In genomic region chr4:161403781-161404180, GRCh38 we compare ENCODE assay signal across 18 cellular contexts.
A peak's percentile ranks its signal among the peaks of the same experiment; 100 is the strongest.
DNase-seq lines count a peak whose midpoint lies in the region; ATAC-seq, FAIRE-seq and TF ChIP-seq lines count a peak whose summit lies in the region.
"Had no signal": no experiment of that assay in that cellular context is flagged by ENCODE, and none has a peak within 500 bp of the region (broad histone marks: within the 10 kb centered on the region; RNA-seq: fewer than 3 reads in every experiment).

No MANE protein-coding gene starts in this region.

- H3K36me3 ChIP-seq in GM23338 (ENCODE audit: insufficient read depth) (no peaks in the 10 kb centered on the region), H1 (ENCODE audit: control insufficient read depth in 2 of 4, insufficient read depth in 4 of 4, low read length in 3 of 4) (no peaks in the 10 kb centered on the region), uterus (no peaks in the 10 kb centered on the region)
- H3K36me3 ChIP-seq: BLaER1 treated with 17β-estradiol and CSF1 and Interleukin-3, amounts not matched to agents 10 nM and 100 nM had no signal

- 0 out of 2 replicates have a peak, but pooled peaks cover 3% of the 10 kb centered on the region for H3K9me2 ChIP-seq in GM23338 (ENCODE audit: insufficient read depth)

- no peak overlapping the region for H2BK15ac ChIP-seq in H1 (ENCODE audit: low read length)

- H3K27ac ChIP-seq in GM23338 (ENCODE audit: low read depth) (peak overlapping the region; percentile 20; the same call in 1 of the 2 replicates), H1 (ENCODE audit: low read depth, low read length) (no peak overlapping the region), uterus (no peak overlapping the region)
- H3K27ac ChIP-seq: BLaER1 treated with 17β-estradiol and CSF1 and Interleukin-3, amounts not matched to agents 10 nM and 100 nM had no signal

- H2BK12ac ChIP-seq in H1 (ENCODE audit: low read depth, low read length), result no peak overlapping the region

- TF ChIP-seq CTCF in GM23338 (conservative IDR thresholded peaks at IDR 0.05; ENCODE audit: low read depth in 2 of 2), result no peak
- TF ChIP-seq CTCF in WTC11 (IDR thresholded peaks at IDR 0.05), result no peak
- no peak for TF ChIP-seq CTCF in H1 (IDR thresholded peaks at IDR 0.05; ENCODE audit: control extremely low read depth in 1 of 3, insufficient read depth in 1 of 3, low read depth in 1 of 3, low read length in 3 of 3)
- TF ChIP-seq CTCF in uterus (IDR thresholded peaks at IDR 0.05), result no peak

- CTCF ChIA-PET in WTC11 (lab: Charles Lee), result no interaction called here
- CTCF ChIA-PET in H1 (lab: Charles Lee; ENCODE audit: partially characterized antibody), result interaction anchor here (1.0 kb wide), 1 partner anchor 10 kb away, joined by 3 read pairs; no protein-coding TSS in a partner anchor

- no peak overlapping the region for H3K4ac ChIP-seq in H1 (replicated peaks; ENCODE audit: insufficient read length, low read depth, low read length)

- H4K8ac ChIP-seq in H1 (ENCODE audit: extremely low read depth, insufficient read depth, low read length), result no peak overlapping the region

- H3K27me3 Mint-ChIP-seq in GM23338 (ENCODE audit: insufficient read depth, low read depth, poor library complexity), result no peaks in the 10 kb centered on the region
- no peaks in the 10 kb centered on the region for H3K27me3 Mint-ChIP-seq in WTC11 (ENCODE audit: low read depth)
- H3K27me3 Mint-ChIP-seq: B cell, IgD-negative memory B cell had no signal

- H3K14ac ChIP-seq in H1 (ENCODE audit: insufficient read length), result no peak overlapping the region

- WGBS in H1 (ENCODE audit: extremely low coverage in 1 of 2, insufficient coverage in 1 of 2, insufficient read length in 1 of 2, insufficient replicate concordance in 2 of 2, low coverage in 1 of 2, low lambda C conversion rate in 2 of 2, missing lambda C conversion rate in 1 of 2), 2 experiments, result 92% methylated on average over 3 of the region's 3 CpGs; no CpG with 5 or more reads in 1 of the 2 experiments

- ATAC-seq in GM23338 (no peak), WTC11 (no peak), GM18858 (IDR thresholded peaks at IDR 0.05; ENCODE audit: unreplicated experiment) (no peak), HG02840 (IDR thresholded peaks at IDR 0.05; ENCODE audit: low FRiP score, unreplicated experiment) (no peak)
- ATAC-seq: CD8-positive, alpha-beta T cell; HepG2 had no signal

- H4K20me1 ChIP-seq in GM23338 (replicated peaks; ENCODE audit: insufficient read depth) (no peaks in the 10 kb centered on the region), H1 (replicated peaks in 1 of 2; ENCODE audit: control insufficient read depth in 1 of 2, insufficient read depth in 2 of 2, low read length in 2 of 2) (no peaks in the 10 kb centered on the region)
- H4K20me1 ChIP-seq: BLaER1 treated with 17β-estradiol and CSF1 and Interleukin-3, amounts not matched to agents 10 nM and 100 nM had no signal

- H3K4me1 Mint-ChIP-seq in GM23338, result peaks cover 7% of the 10 kb centered on the region; the same call in 2 of the 3 replicates
- H3K4me1 Mint-ChIP-seq in WTC11, result peaks cover 20% of the 10 kb centered on the region
- H3K4me1 Mint-ChIP-seq: B cell, IgD-negative memory B cell had no signal

- H3K56ac ChIP-seq in H1 (replicated peaks; ENCODE audit: insufficient read length, low read depth, low read length), result no peak overlapping the region

- no peak overlapping the region for H3K9ac ChIP-seq in H1 (replicated peaks in 1 of 4; ENCODE audit: extremely low read depth in 1 of 4, low read depth in 3 of 4, low read length in 3 of 4)
- H3K9ac ChIP-seq: BLaER1 treated with 17β-estradiol and CSF1 and Interleukin-3, amounts not matched to agents 10 nM and 100 nM had no signal

- TF ChIP-seq EP300 in H1 (IDR thresholded peaks at IDR 0.05; ENCODE audit: borderline replicate concordance in 1 of 2, low read depth in 2 of 2, low read length in 2 of 2), result no peak

- H2AFZ ChIP-seq in GM23338 (peak overlapping the region; percentile 34; the same call in 1 of the 2 replicates), H1 (ENCODE audit: low read length) (peak overlapping the region; percentile 31; the same call in 1 of the 2 replicates)

- H3K79me2 ChIP-seq in GM23338 (replicated peaks; ENCODE audit: insufficient read depth), result no peaks in the 10 kb centered on the region
- no peaks in the 10 kb centered on the region for H3K79me2 ChIP-seq in H1 (ENCODE audit: control insufficient read depth in 1 of 2, insufficient read depth in 2 of 2, low read length in 2 of 2)

- H4K91ac ChIP-seq in H1 (replicated peaks; ENCODE audit: insufficient read length, low read length), result no peak overlapping the region

- H2BK5ac ChIP-seq in H1 (ENCODE audit: low read depth, low read length), result no peak overlapping the region

- POLR2A ChIA-PET in WTC11 (lab: Charles Lee), result no interaction called here
- POLR2A ChIA-PET in H1 (lab: Charles Lee; ENCODE audit: partially characterized antibody), result no interaction called here

- H3K4me2 ChIP-seq in GM23338 (0 out of 2 replicates have a peak overlapping the region, but pooled peaks have one; percentile 28), H1 (ENCODE audit: insufficient read depth in 1 of 2, low read depth in 2 of 2, low read length in 2 of 2) (no peak overlapping the region)
- H3K4me2 ChIP-seq: BLaER1 treated with 17β-estradiol and CSF1 and Interleukin-3, amounts not matched to agents 10 nM and 100 nM had no signal

- H2AK5ac ChIP-seq in H1 (ENCODE audit: low read depth, low read length), result no peak overlapping the region

- no peaks in the 10 kb centered on the region for H3F3A ChIP-seq in GM23338 (replicated peaks; ENCODE audit: low read depth)

- no peaks in the 10 kb centered on the region for H3K23me2 ChIP-seq in H1 (ENCODE audit: low read depth, low read length)

- no peak overlapping the region for H3K4me3 ChIP-seq in GM23338
- no peak overlapping the region for H3K4me3 ChIP-seq in H1 (ENCODE audit: extremely low read depth in 1 of 4, insufficient read depth in 2 of 4, low read depth in 3 of 4, low read length in 4 of 4)
- H3K4me3 ChIP-seq in uterus, result no peak overlapping the region
- H3K4me3 ChIP-seq: BLaER1 treated with 17β-estradiol and CSF1 and Interleukin-3, amounts not matched to agents 10 nM and 100 nM had no signal

- H4K5ac ChIP-seq in H1 (ENCODE audit: insufficient read length, low read depth, low read length), result no peak overlapping the region

- H3K9me3 Mint-ChIP-seq in GM23338 (peaks cover 4% of the 10 kb centered on the region; the same call in 2 of the 3 replicates), WTC11 (peaks cover 37% of the 10 kb centered on the region)

- TF ChIP-seq RAD21 in H1 (IDR thresholded peaks at IDR 0.05 in 1 of 2, conservative IDR thresholded peaks at IDR 0.05 in 1 of 2; ENCODE audit: low read depth in 2 of 2, low read length in 2 of 2), result no peak

- H3K9me3 ChIP-seq in H1 (ENCODE audit: insufficient read depth in 2 of 2, low read depth in 1 of 2, low read length in 1 of 2), result no peaks in the 10 kb centered on the region
- H3K9me3 ChIP-seq in uterus, result no peaks in the 10 kb centered on the region
- H3K9me3 ChIP-seq: BLaER1 treated with 17β-estradiol and CSF1 and Interleukin-3, amounts not matched to agents 10 nM and 100 nM had no signal

- DNase-seq in GM23338 (ENCODE audit: low spot score) (no peak), WTC11 (ENCODE audit: low spot score) (no peak), H1 (ENCODE audit: low read depth in 1 of 2, low spot score in 2 of 2) (no peak), renal cortical epithelial cell (ENCODE audit: low read depth) (peak; percentile 2), uterus (no peak)
- DNase-seq: 8988T; Calu3; CD8-positive, alpha-beta T cell; DMS79 treated with DMSO at 0.1 percent for 48 hours; GF-D8 had no signal

- no peak overlapping the region for H2BK20ac ChIP-seq in H1 (ENCODE audit: low read length)

- H3K23ac ChIP-seq in H1 (ENCODE audit: insufficient read length), result no peak overlapping the region

- H3K27me3 ChIP-seq in GM23338 (ENCODE audit: insufficient read depth), result no peaks in the 10 kb centered on the region
- H3K27me3 ChIP-seq in H1 (replicated peaks in 1 of 4; ENCODE audit: control insufficient read depth in 3 of 4, extremely low read depth in 1 of 4, insufficient read depth in 3 of 4, low read length in 3 of 4), result no peaks in the 10 kb centered on the region
- no peaks in the 10 kb centered on the region for H3K27me3 ChIP-seq in uterus
- H3K27me3 ChIP-seq: BLaER1 treated with 17β-estradiol and CSF1 and Interleukin-3, amounts not matched to agents 10 nM and 100 nM had no signal

- no peak overlapping the region for H3K27ac Mint-ChIP-seq in GM23338
- H3K27ac Mint-ChIP-seq in WTC11, result peak overlapping the region; percentile 85
- H3K27ac Mint-ChIP-seq: B cell; CD8-positive, alpha-beta T cell; IgD-negative memory B cell had no signal

- no peak overlapping the region for H2BK120ac ChIP-seq in H1 (replicated peaks; ENCODE audit: low read depth, low read length)

- no peaks in the 10 kb centered on the region for H3K79me1 ChIP-seq in H1 (ENCODE audit: low read depth, low read length)

- FAIRE-seq in H1 (lab: Jason Lieb, UNC), result no peak
- FAIRE-seq: GM19239, H54, HepG2 had no signal

- intact Hi-C loops in uterus (cut with DNase I; ENCODE audit: low total_unique reads), result no loop called here

- no peaks in the 10 kb centered on the region for H3K36me3 Mint-ChIP-seq in GM23338 (ENCODE audit: low read depth)
- H3K36me3 Mint-ChIP-seq in WTC11, result peaks cover 14% of the 10 kb centered on the region; the same call in 1 of the 2 replicates
- H3K36me3 Mint-ChIP-seq: CD8-positive, alpha-beta T cell; IgD-negative memory B cell had no signal

- H3K4me3 Mint-ChIP-seq in GM23338, result no peak overlapping the region
- no peak overlapping the region for H3K4me3 Mint-ChIP-seq in WTC11
- H3K4me3 Mint-ChIP-seq: B cell; CD8-positive, alpha-beta T cell; IgD-negative memory B cell had no signal

- H3K18ac ChIP-seq in H1 (ENCODE audit: extremely low read depth, low read length), result no peak overlapping the region

- 0 out of 2 replicates have a peak, but pooled peaks cover 8% of the 10 kb centered on the region for H3K4me1 ChIP-seq in GM23338 (ENCODE audit: insufficient read depth)
- peaks cover 0 to 5% (median 0%) of the 10 kb centered on the region in 4 experiments; a peak in 1 of 7 replicates for H3K4me1 ChIP-seq in H1 (replicated peaks in 1 of 4; ENCODE audit: control insufficient read depth in 3 of 4, insufficient read depth in 4 of 4, low read length in 3 of 4)
- no peaks in the 10 kb centered on the region for H3K4me1 ChIP-seq in uterus
- H3K4me1 ChIP-seq: BLaER1 treated with 17β-estradiol and CSF1 and Interleukin-3, amounts not matched to agents 10 nM and 100 nM had no signal

- TF ChIP-seq POLR2A in H1 (IDR thresholded peaks at IDR 0.05; ENCODE audit: control extremely low read depth in 1 of 2, low read depth in 2 of 2, low read length in 2 of 2) (no peak), uterus (IDR thresholded peaks at IDR 0.05) (no peak)

TF ChIP-seq in GM23338, 12 proteins besides CTCF, POLR2A, EP300 and RAD21 (continues in another document):
- TF ChIP-seq NANOG (IDR thresholded peaks at IDR 0.05; ENCODE audit: borderline replicate concordance), result no peak
- TF ChIP-seq EZH2 (IDR thresholded peaks at IDR 0.05; ENCODE audit: low read depth, unreplicated experiment), result no peak

TF ChIP-seq in WTC11, 78 proteins besides CTCF, POLR2A, EP300 and RAD21 (continues in another document):
- no peak for TF ChIP-seq RORB (CRISPR knock-in tag; IDR thresholded peaks at IDR 0.05)

TF ChIP-seq in H1, 55 proteins besides CTCF, POLR2A, EP300 and RAD21 (continues in another document):
- TF ChIP-seq CHD1 (IDR thresholded peaks at IDR 0.05; ENCODE audit: low read depth, low read length) (no peak), NRF1 (IDR thresholded peaks at IDR 0.05; ENCODE audit: low read depth, low read length) (no peak), BRCA1 (IDR thresholded peaks at IDR 0.05; ENCODE audit: low read depth, low read length) (no peak)
